Comparison of ENCODE assay signal across 15 cellular contexts in genomic region chr18:60508108-60508507, GRCh38.
DNase-seq lines count a peak whose midpoint lies in the region; TF ChIP-seq lines count a peak whose summit lies in the region.
"Had no signal": no experiment of that assay in that cellular context is flagged by ENCODE, and none has a peak within 500 bp of the region (broad histone marks: within the 10 kb centered on the region; RNA-seq: fewer than 3 reads in every experiment).

No MANE protein-coding gene starts in this region.

- no peak overlapping the region for H3K4me3 Mint-ChIP-seq in Calu3 (ENCODE audit: low read depth, unreplicated experiment)
- H3K4me3 Mint-ChIP-seq: CD14-positive monocyte; T-helper 1 cell treated with Interleukin-12 subunit alpha and Interleukin-12 subunit beta and Interleukin-4 antibody, amounts not matched to agents 30 μg/mL and 1 μg/mL, for 36 hours had no signal

- BruUV-seq in Calu3 (replicated peaks; lab: Mats Ljungman, UMichigan) = no TSS peak

- CTCF ChIA-PET in Calu3 (lab: Charles Lee) = no interaction called here

- H3K27me3 Mint-ChIP-seq in Calu3 (ENCODE audit: unreplicated experiment) = no peaks in the 10 kb centered on the region

- no peak overlapping the region for H3K4me3 ChIP-seq in AG10803 (ENCODE audit: low read length)

- H3K36me3 Mint-ChIP-seq in Calu3 (ENCODE audit: insufficient read depth, unreplicated experiment) = no peaks in the 10 kb centered on the region
- H3K36me3 Mint-ChIP-seq: CD14-positive monocyte had no signal

- TF ChIP-seq CTCF in AG10803 (conservative IDR thresholded peaks at IDR 0.05; ENCODE audit: low read length) = no peak
- TF ChIP-seq CTCF in Calu3 (IDR thresholded peaks at IDR 0.05; ENCODE audit: unreplicated experiment) = no peak

- H3K4me1 Mint-ChIP-seq in Calu3 (ENCODE audit: low read depth, unreplicated experiment) = peaks cover 12% of the 10 kb centered on the region
- H3K4me1 Mint-ChIP-seq: CD14-positive monocyte had no signal

- DNase-seq in AG10803 (ENCODE audit: low read depth) (peak; percentile 17), NCI-H1092 (lab: John Stamatoyannopoulos, UW) (peak; percentile 14), NCI-H2171 treated with DMSO at 0.1 percent for 48 hours (lab: John Stamatoyannopoulos, UW) (peak; percentile 81), SK-N-DZ (ENCODE audit: low spot score) (peak; percentile 75), activated T-cell treated with anti-CD3 and anti-CD28 coated beads for 4 hours (no peak), Calu3 (no peak), NCI-H2029 (lab: John Stamatoyannopoulos, UW) (no peak)
- DNase-seq in stimulated activated CD4-positive, alpha-beta T cell treated with anti-CD3 and anti-CD28 coated beads, Interleukin-2, amount 100 ng/mL, for 24 hours = no peak
- DNase-seq: DND-41, GF-D8, GOT3, NCI-H2081, NCI-H526 had no signal

- intact Hi-C loops in Calu3 (cut with micrococcal nuclease; ENCODE audit: unreplicated experiment) = no loop called here

- H3K9me3 Mint-ChIP-seq in Calu3 (ENCODE audit: low read depth, unreplicated experiment) = no peaks in the 10 kb centered on the region
- H3K9me3 Mint-ChIP-seq: CD14-positive monocyte; T-helper 1 cell treated with Interleukin-12 subunit alpha and Interleukin-12 subunit beta and Interleukin-4 antibody, amounts not matched to agents 30 μg/mL and 1 μg/mL, for 36 hours had no signal

- H3K27ac Mint-ChIP-seq in Calu3 (ENCODE audit: unreplicated experiment) = no peak overlapping the region
- H3K27ac Mint-ChIP-seq: CD14-positive monocyte; T-helper 1 cell treated with Interleukin-12 subunit alpha and Interleukin-12 subunit beta and Interleukin-4 antibody, amounts not matched to agents 30 μg/mL and 1 μg/mL, for 36 hours had no signal

Comparison
In these comparisons a context has a peak if more than half of its experiments do, and no peak if none do; other contexts are left out.
1. DNase-seq: peak in AG10803 (single experiment), NCI-H1092 (single experiment), NCI-H2171 treated with DMSO at 0.1 percent for 48 hours (single experiment) and SK-N-DZ (single experiment); none in activated T-cell treated with anti-CD3 and anti-CD28 coated beads for 4 hours (single experiment), Calu3 (single experiment), stimulated activated CD4-positive, alpha-beta T cell treated with anti-CD3 and anti-CD28 coated beads, Interleukin-2, amount 100 ng/mL, for 24 hours (0 of 2) and NCI-H2029 (single experiment).